In genomic region chr19:35704218-35704617, GRCh38 we compare ENCODE assay signal across 11 cellular contexts. TPM values are rescaled to one million over a fixed set of nuclear protein-coding genes. Genes with fewer than 3 reads are reported as not detected.
DNase-seq lines count a peak whose midpoint lies in the region; ATAC-seq and TF ChIP-seq lines count a peak whose summit lies in the region.
"Had no signal": no experiment of that assay in that cellular context is flagged by ENCODE, and none has a peak within 500 bp of the region (broad histone marks: within the 10 kb centered on the region; RNA-seq: fewer than 3 reads in every experiment).

A gene with protein sequence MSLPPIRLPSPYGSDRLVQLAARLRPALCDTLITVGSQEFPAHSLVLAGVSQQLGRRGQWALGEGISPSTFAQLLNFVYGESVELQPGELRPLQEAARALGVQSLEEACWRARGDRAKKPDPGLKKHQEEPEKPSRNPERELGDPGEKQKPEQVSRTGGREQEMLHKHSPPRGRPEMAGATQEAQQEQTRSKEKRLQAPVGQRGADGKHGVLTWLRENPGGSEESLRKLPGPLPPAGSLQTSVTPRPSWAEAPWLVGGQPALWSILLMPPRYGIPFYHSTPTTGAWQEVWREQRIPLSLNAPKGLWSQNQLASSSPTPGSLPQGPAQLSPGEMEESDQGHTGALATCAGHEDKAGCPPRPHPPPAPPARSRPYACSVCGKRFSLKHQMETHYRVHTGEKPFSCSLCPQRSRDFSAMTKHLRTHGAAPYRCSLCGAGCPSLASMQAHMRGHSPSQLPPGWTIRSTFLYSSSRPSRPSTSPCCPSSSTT (plus strand): TSS chr19:35704558. CDS start chr19:35714627, 10,069 bp downstream.

- H3K4me1 ChIP-seq in IMR-90 (ENCODE audit: control insufficient read depth, insufficient read depth, low read length) = no peaks in the 10 kb centered on the region
- peaks cover 3% of the 10 kb centered on the region for H3K4me1 ChIP-seq in adipocyte (ENCODE audit: control insufficient read depth, insufficient read depth, low read length)

- no peak within 1 kb of the TSS for H4K8ac ChIP-seq in IMR-90 (ENCODE audit: low read depth in 2 of 2, low read length in 2 of 2)

- no TSS peak for BruUV-seq in IMR-90 (replicated peaks; lab: Mats Ljungman, UMichigan)

- no peak within 1 kb of the TSS for H3K4ac ChIP-seq in IMR-90 (ENCODE audit: low read depth, low read length)

- H3K23ac ChIP-seq in IMR-90 (ENCODE audit: low read depth, low read length) = no peak within 1 kb of the TSS

- no peak within 1 kb of the TSS for H3K27ac ChIP-seq in IMR-90 (ENCODE audit: insufficient read depth, low read length)

- H3K9ac ChIP-seq in IMR-90 (ENCODE audit: low read depth, low read length) = no peak within 1 kb of the TSS
- no peak within 1 kb of the TSS for H3K9ac ChIP-seq in adipocyte (ENCODE audit: low read length)

- H4K5ac ChIP-seq in IMR-90 (ENCODE audit: low read depth, low read length) = no peak within 1 kb of the TSS

- no peak within 1 kb of the TSS for H3K14ac ChIP-seq in IMR-90 (replicated peaks; ENCODE audit: low read depth, low read length)

- no peak within 1 kb of the TSS for H3K4me2 ChIP-seq in IMR-90 (ENCODE audit: low read depth, low read length)

- DNase-seq in ELF-1 (ENCODE audit: low read depth, low spot score) (peak; percentile 93), IMR-90 (peak; percentile 61), adipocyte (ENCODE audit: low read depth) (peak; percentile 39), kidney tubule cell (ENCODE audit: low spot score) (peak; percentile 49), DMS 273 treated with DMSO at 0.1 percent for 48 hours (lab: John Stamatoyannopoulos, UW) (no peak), KG1 (lab: John Stamatoyannopoulos, UW) (no peak), NOMO-1 treated with DMSO at 0.1 percent for 48 hours (lab: John Stamatoyannopoulos, UW; ENCODE audit: unreplicated experiment) (no peak), NAMALWA (ENCODE audit: low spot score) (no peak)
- DNase-seq: HCEC 1CT, NCI-H1105 treated with DMSO at 0.1 percent for 48 hours had no signal

- H2AK5ac ChIP-seq in IMR-90 (ENCODE audit: low read depth, low read length) = no peak within 1 kb of the TSS

- H3K36me3 ChIP-seq in IMR-90 (ENCODE audit: control insufficient read depth, insufficient read depth, low read length) (no peaks in the 10 kb centered on the region), adipocyte (ENCODE audit: control insufficient read depth, insufficient read depth, low read length, severe bottlenecking) (no peaks in the 10 kb centered on the region)

- H4K91ac ChIP-seq in IMR-90 (ENCODE audit: insufficient read depth, low read depth, low read length) = no peak within 1 kb of the TSS

- H3K4me3 ChIP-seq in IMR-90 (ENCODE audit: insufficient read depth, low read depth, low read length) (no peak within 1 kb of the TSS), adipocyte (ENCODE audit: low read length) (no peak within 1 kb of the TSS)

- H2BK20ac ChIP-seq in IMR-90 (ENCODE audit: low read depth, low read length) = no peak within 1 kb of the TSS

- H3K79me1 ChIP-seq in IMR-90 (ENCODE audit: low read depth in 1 of 2, low read length in 2 of 2) = no peaks in the 10 kb centered on the region

- no peak within 1 kb of the TSS for H2BK5ac ChIP-seq in IMR-90 (ENCODE audit: low read depth, low read length, poor library complexity, severe bottlenecking)

- no peak within 1 kb of the TSS for H3K56ac ChIP-seq in IMR-90 (ENCODE audit: extremely low read depth, insufficient read depth, low read length)

- CTCF ChIA-PET in IMR-90 (lab: Yijun Ruan, JAX) = no interaction called here

- 12% methylated on average over 6 of the region's 24 CpGs; no CpG with 5 or more reads in 1 of the 2 experiments for WGBS in IMR-90 (ENCODE audit: extremely low coverage in 2 of 2, insufficient read length in 1 of 2), 2 experiments

- in situ Hi-C loops in IMR-90 (cut with MboI; ENCODE audit: low sequenced_read_pairs) = no loop called here

- H3K27me3 ChIP-seq in IMR-90 (ENCODE audit: control insufficient read depth, insufficient read depth, low read length) (no peaks in the 10 kb centered on the region), adipocyte (replicated peaks; ENCODE audit: control insufficient read depth, insufficient read depth, low read length) (no peaks in the 10 kb centered on the region)

- no peak for TF ChIP-seq RAD21 in IMR-90 (IDR thresholded peaks at IDR 0.05; ENCODE audit: low read length)

- H3K18ac ChIP-seq in IMR-90 (ENCODE audit: low read depth, low read length) = no peak within 1 kb of the TSS

- no peak for TF ChIP-seq CTCF in IMR-90 (conservative IDR thresholded peaks at IDR 0.05; ENCODE audit: low read depth, low read length)

- H2AFZ ChIP-seq in IMR-90 (replicated peaks; ENCODE audit: low read length, poor library complexity) = peak within 1 kb of the TSS; percentile 58

- H2AK9ac ChIP-seq in IMR-90 (replicated peaks; ENCODE audit: low read depth, low read length, poor library complexity) = no peak within 1 kb of the TSS

- no peaks in the 10 kb centered on the region for H3K9me1 ChIP-seq in IMR-90 (ENCODE audit: insufficient read depth, low read length)

- intact Hi-C loops in IMR-90 (cut with micrococcal nuclease) = loop anchor here (5.0 kb wide), 1 partner anchor 157 kb away; the partner anchor contains the start of gene TMEM147

- peak; percentile 48 for ATAC-seq in IMR-90 (ENCODE audit: low read depth)

- H2BK120ac ChIP-seq in IMR-90 (ENCODE audit: low read depth, low read length) = no peak within 1 kb of the TSS

- POLR2A ChIA-PET in IMR-90 (lab: Charles Lee; ENCODE audit: unreplicated experiment) = no interaction called here

- H3K9me3 ChIP-seq in IMR-90 (ENCODE audit: control insufficient read depth, insufficient read depth, low read length) = no peaks in the 10 kb centered on the region
- H3K9me3 ChIP-seq in adipocyte (ENCODE audit: control insufficient read depth, low read length) = no peaks in the 10 kb centered on the region

- H4K20me1 ChIP-seq in IMR-90 (ENCODE audit: insufficient read depth, low read length) = no peaks in the 10 kb centered on the region

- dilution Hi-C loops in IMR-90 (cut with HindIII; ENCODE audit: low sequenced_read_pairs, unreplicated experiment) = no loop called here

- H2BK15ac ChIP-seq in IMR-90 (ENCODE audit: low read depth, low read length) = no peak within 1 kb of the TSS

- TF ChIP-seq POLR2A in IMR-90 (IDR thresholded peaks at IDR 0.05; ENCODE audit: low read depth, low read length) = no peak

TF ChIP-seq in IMR-90, 13 proteins besides CTCF, POLR2A, EP300 and RAD21:
- no peak for TF ChIP-seq ELK1 (IDR thresholded peaks at IDR 0.05; ENCODE audit: borderline replicate concordance, low read depth, low read length)
- TF ChIP-seq, protein P1, sequence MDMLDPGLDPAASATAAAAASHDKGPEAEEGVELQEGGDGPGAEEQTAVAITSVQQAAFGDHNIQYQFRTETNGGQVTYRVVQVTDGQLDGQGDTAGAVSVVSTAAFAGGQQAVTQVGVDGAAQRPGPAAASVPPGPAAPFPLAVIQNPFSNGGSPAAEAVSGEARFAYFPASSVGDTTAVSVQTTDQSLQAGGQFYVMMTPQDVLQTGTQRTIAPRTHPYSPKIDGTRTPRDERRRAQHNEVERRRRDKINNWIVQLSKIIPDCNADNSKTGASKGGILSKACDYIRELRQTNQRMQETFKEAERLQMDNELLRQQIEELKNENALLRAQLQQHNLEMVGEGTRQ (IDR thresholded peaks at IDR 0.05; ENCODE audit: low read depth, low read length) = 0 out of 2 replicates have a peak, but pooled peaks have one; percentile 10
- 0 out of 2 replicates have a peak, but pooled peaks have one; percentile 10 for TF ChIP-seq RFX5 (IDR thresholded peaks at IDR 0.05; ENCODE audit: low read depth, low read length)
- no peak for TF ChIP-seq BHLHE40 (IDR thresholded peaks at IDR 0.05; ENCODE audit: low read depth, low read length)
- TF ChIP-seq MXI1 (IDR thresholded peaks at IDR 0.05; ENCODE audit: borderline replicate concordance, low read depth, low read length) = peak; percentile 60; the same call in 1 of the 2 replicates

RNA-seq across cellular contexts. Expression of the gene that starts here (rescaled TPM):
- not detected in 2 replicates for total RNA-seq in IMR-90 (2012; rRNA removed)
- polyA plus RNA-seq in IMR-90 (2012; rRNA removed) = not detected in 2 replicates
- not detected in 2 replicates for polyA plus RNA-seq in IMR-90 (2012; cell fraction: cytosol; rRNA removed)
- not detected in 2 replicates for polyA plus RNA-seq in IMR-90 (2012; cell fraction: nucleus; rRNA removed; ENCODE audit: low replicate concordance)
- total RNA-seq: urinary bladder had no signal

Comparison
In these comparisons a context has a peak if more than half of its experiments do, and no peak if none do; other contexts are left out.
1. Peak in DNase-seq and ATAC-seq in IMR-90; RNA of the gene not detected or under 1 TPM.
2. DNase-seq: peak in ELF-1 (single experiment), adipocyte (single experiment) and kidney tubule cell (single experiment); none in DMS 273 treated with DMSO at 0.1 percent for 48 hours (single experiment), KG1 (single experiment), NOMO-1 treated with DMSO at 0.1 percent for 48 hours (single experiment) and NAMALWA (single experiment).